Comparison of ENCODE assay signal across 1 cellular context in the genomic region with DNA sequence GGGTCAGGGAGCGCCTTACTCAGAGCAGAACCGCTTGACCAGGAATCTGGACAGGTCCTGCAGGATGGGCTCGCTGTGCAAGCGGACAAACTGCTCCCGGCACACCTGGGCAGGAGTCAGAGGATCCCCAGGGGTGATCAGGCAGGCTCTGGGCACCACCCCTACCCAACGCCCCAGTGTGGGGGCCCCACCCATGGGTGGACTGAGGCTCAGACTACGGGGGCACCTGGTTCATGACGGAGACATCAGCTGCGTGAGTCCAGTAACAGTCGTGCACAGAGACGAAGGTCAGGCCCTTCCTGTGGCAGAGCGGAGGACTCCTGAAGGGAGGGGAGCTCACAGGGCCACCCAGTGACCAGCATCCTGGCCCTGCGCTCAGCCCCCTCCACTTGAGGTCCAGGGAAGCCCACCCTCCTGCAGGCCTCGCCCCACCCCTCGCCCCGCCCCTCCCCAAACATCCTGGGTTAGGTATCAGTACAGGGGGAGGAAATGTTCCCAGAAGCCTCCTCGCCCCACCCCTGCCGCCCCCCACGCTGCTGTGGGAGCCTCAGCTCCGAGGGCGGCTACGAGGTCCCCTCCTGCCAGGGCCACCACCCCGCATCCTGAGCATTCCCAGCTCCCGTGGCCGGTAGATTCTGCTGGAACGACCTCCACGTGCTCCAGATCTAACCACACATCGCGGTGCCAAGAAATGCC.
TF ChIP-seq lines count a peak whose summit lies in the region.

No MANE protein-coding gene starts in this region.

TF ChIP-seq in K562, 482 proteins besides CTCF, POLR2A, EP300 and RAD21:
- 0 out of 2 replicates have a peak, but pooled peaks have one; percentile 2 for TF ChIP-seq POLR2G (IDR thresholded peaks at IDR 0.05; ENCODE audit: low read depth, low read length)
- no peak for TF ChIP-seq ZNF23 (CRISPR knock-in tag; IDR thresholded peaks at IDR 0.05)
